Comparison of ENCODE assay signal across 33 cellular contexts in genomic region chr4:152886201-152886600, GRCh38. TPM values are rescaled to one million over a fixed set of nuclear protein-coding genes. Genes with fewer than 3 reads are reported as not detected.
"Had no signal": no experiment of that assay in that cellular context is flagged by ENCODE, and none has a peak within 500 bp of the region (broad histone marks: within the 10 kb centered on the region; RNA-seq: fewer than 3 reads in every experiment).

No MANE protein-coding gene starts in this region.

- H3K27me3 ChIP-seq: left lung, pancreas, stomach, testis, thyroid gland, transverse colon, upper lobe of right lung had no signal

- H3K27ac Mint-ChIP-seq: immature natural killer cell; mesothelial cell of epicardium; natural killer cell; nephron progenitor cell; stimulated activated naive B cell treated with anti-CD40 and anti-IgM and Interleukin-4, amounts not matched to agents 10 μg/mL and 1 μg/mL and 100 μg/mL, for 72 hours had no signal

- H3K4me1 Mint-ChIP-seq: immature natural killer cell; naive B cell; natural killer cell; stimulated activated naive B cell treated with anti-CD40 and anti-IgM and Interleukin-4, amounts not matched to agents 10 μg/mL and 1 μg/mL and 100 μg/mL, for 72 hours had no signal

- H3K4me1 ChIP-seq: left lung, lower lobe of right lung, pancreas, prostate gland, stomach, testis, thyroid gland, upper lobe of right lung had no signal

- H3K36me3 Mint-ChIP-seq: natural killer cell had no signal

- DNase-seq: hypothalamus; immature natural killer cell; kidney; left colon; left lung; lower lobe of right lung; mammary epithelial cell; mesendoderm; naive B cell; natural killer cell; nephron progenitor cell; nucleus accumbens; pancreas; posterior cingulate gyrus; retina; right cardiac atrium; stimulated activated CD4-positive, alpha-beta T cell treated with anti-CD3 and anti-CD28 coated beads, Interleukin-12 subunit alpha, Interleukin-12 subunit beta, amount 100 ng/mL, for 4 hours; stimulated activated CD4-positive, alpha-beta T cell treated with anti-CD3 and anti-CD28 coated beads, Interleukin-15, amount 100 ng/mL, for 24 hours; stimulated activated CD4-positive, alpha-beta T cell treated with anti-CD3 and anti-CD28 coated beads, Interleukin-2, amount 100 ng/mL, for 24 hours; stimulated activated CD4-positive, alpha-beta T cell treated with anti-CD3 and anti-CD28 coated beads, Interleukin-4, amount 100 ng/mL, for 1 hour; stimulated activated naive B cell treated with anti-CD40 and anti-IgM and Interleukin-4, amounts not matched to agents 10 μg/mL and 1 μg/mL and 100 μg/mL, for 72 hours; stimulated activated naive CD8-positive, alpha-beta T cell treated with anti-CD3 and anti-CD28 coated beads, Interleukin-15, Interleukin-2, amounts not matched to agents 100 U/mL and 50 U/mL, for 24 hours; stomach; testis; thyroid gland; transverse colon; upper lobe of right lung had no signal

- H3K27ac ChIP-seq: left lung, lower lobe of right lung, pancreas, prostate gland, skin epidermis, stomach, testis, thyroid gland, upper lobe of right lung had no signal

- FAIRE-seq: islet of Langerhans, kidney, pancreas, urothelium cell line had no signal

- H3K9me3 ChIP-seq: left lung, lower lobe of right lung, pancreas, prostate gland, stomach, testis, thyroid gland, transverse colon, upper lobe of right lung had no signal

- H3K4me3 ChIP-seq: left lung, lower lobe of right lung, pancreas, prostate gland, skin epidermis, stomach, testis, thyroid gland, transverse colon, upper lobe of right lung had no signal

- H3K4me3 Mint-ChIP-seq: immature natural killer cell; mesothelial cell of epicardium; naive B cell; natural killer cell; nephron progenitor cell; stimulated activated naive B cell treated with anti-CD40 and anti-IgM and Interleukin-4, amounts not matched to agents 10 μg/mL and 1 μg/mL and 100 μg/mL, for 72 hours had no signal

- H3K36me3 ChIP-seq: prostate gland, thyroid gland had no signal

- ATAC-seq: left colon; left lung; lower lobe of right lung; natural killer cell; pancreas; right cardiac atrium; sciatic nerve; stimulated activated naive B cell treated with anti-CD40 and anti-IgM and Interleukin-4, amounts not matched to agents 10 μg/mL and 1 μg/mL and 100 μg/mL, for 72 hours; stimulated activated naive CD8-positive, alpha-beta T cell treated with anti-CD3 and anti-CD28 coated beads, Interleukin-15, Interleukin-2, amounts not matched to agents 100 U/mL and 50 U/mL, for 24 hours; upper lobe of right lung had no signal

- H3K9me3 Mint-ChIP-seq: immature natural killer cell; mesothelial cell of epicardium; naive B cell; natural killer cell; nephron progenitor cell; stimulated activated naive B cell treated with anti-CD40 and anti-IgM and Interleukin-4, amounts not matched to agents 10 μg/mL and 1 μg/mL and 100 μg/mL, for 72 hours had no signal

- H3K27me3 Mint-ChIP-seq: naive B cell; stimulated activated naive B cell treated with anti-CD40 and anti-IgM and Interleukin-4, amounts not matched to agents 10 μg/mL and 1 μg/mL and 100 μg/mL, for 72 hours had no signal

RNA-seq across cellular contexts. Expression of gene FHDC1, which starts 49.9 kb away (rescaled TPM):
- polyA plus RNA-seq: immature natural killer cell had no signal
